19 cellular contexts compared by ENCODE assay signal in genomic region chr5:82255844-82256243, GRCh38. TPM values are rescaled to one million over a fixed set of nuclear protein-coding genes. Genes with fewer than 3 reads are reported as not detected.
DNase-seq lines count a peak whose midpoint lies in the region; ATAC-seq, FAIRE-seq and TF ChIP-seq lines count a peak whose summit lies in the region.
"Had no signal": no experiment of that assay in that cellular context is flagged by ENCODE, and none has a peak within 500 bp of the region (broad histone marks: within the 10 kb centered on the region; RNA-seq: fewer than 3 reads in every experiment).

No MANE protein-coding gene starts in this region.

- no peaks in the 10 kb centered on the region for H3K79me2 ChIP-seq in KMS-11 (ENCODE audit: insufficient read depth, low read depth)

- H3K27me3 ChIP-seq in KMS-11 (ENCODE audit: insufficient read depth, low read depth) = no peaks in the 10 kb centered on the region
- H3K27me3 ChIP-seq in MG63 = no peaks in the 10 kb centered on the region
- H3K27me3 ChIP-seq: Peyer's patch, SJSA1 had no signal

- peak overlapping the region; percentile 39; the same call in 1 of the 2 replicates for H3K27ac ChIP-seq in KMS-11
- H3K27ac ChIP-seq: GM23248, Peyer's patch, SJSA1 had no signal

- H3K9me3 ChIP-seq in MG63 = no peaks in the 10 kb centered on the region
- H3K9me3 ChIP-seq: Peyer's patch, SJSA1 had no signal

- peak overlapping the region; percentile 71 for H3K4me2 ChIP-seq in KMS-11

- no peak overlapping the region for H3K9ac ChIP-seq in KMS-11
- H3K9ac ChIP-seq: GM23248 had no signal

- no peaks in the 10 kb centered on the region for H3K9me3 Mint-ChIP-seq in activated T-helper 17 cell treated with anti-CD3 and anti-CD28 coated beads, Interleukin-2, amount 50 U/mL, for 72 hours
- H3K9me3 Mint-ChIP-seq in stimulated activated naive B cell treated with anti-CD40 and anti-IgM and Interleukin-4, amounts not matched to agents 10 μg/mL and 1 μg/mL and 100 μg/mL, for 72 hours = no peaks in the 10 kb centered on the region
- H3K9me3 Mint-ChIP-seq: CD4-positive, CD25-positive, alpha-beta regulatory T cell had no signal

- no peak overlapping the region for H3K4me3 Mint-ChIP-seq in activated T-helper 17 cell treated with anti-CD3 and anti-CD28 coated beads, Interleukin-2, amount 50 U/mL, for 72 hours
- H3K4me3 Mint-ChIP-seq in stimulated activated naive B cell treated with anti-CD40 and anti-IgM and Interleukin-4, amounts not matched to agents 10 μg/mL and 1 μg/mL and 100 μg/mL, for 72 hours = no peak overlapping the region
- H3K4me3 Mint-ChIP-seq: CD4-positive, CD25-positive, alpha-beta regulatory T cell had no signal

- FAIRE-seq in RCC 7860 (lab: Jason Lieb, UNC) = no peak

- H4K20me1 ChIP-seq in KMS-11 (ENCODE audit: insufficient read depth) = no peaks in the 10 kb centered on the region

- ATAC-seq in activated T-helper 17 cell treated with anti-CD3 and anti-CD28 coated beads, Interleukin-2, amount 50 U/mL, for 72 hours (replicated peaks) = peak; percentile 87
- peak; percentile 48 to 61 for ATAC-seq in stimulated activated naive B cell treated with anti-CD40 and anti-IgM and Interleukin-4, amounts not matched to agents 10 μg/mL and 1 μg/mL and 100 μg/mL, for 72 hours (replicated peaks)
- ATAC-seq: Right ventricle myocardium inferior had no signal

- H3K4me1 ChIP-seq in KMS-11 (ENCODE audit: low read depth, poor library complexity, severe bottlenecking) = peaks cover 50% of the 10 kb centered on the region
- H3K4me1 ChIP-seq: Peyer's patch, SJSA1 had no signal

- H3K4me1 Mint-ChIP-seq in activated T-helper 17 cell treated with anti-CD3 and anti-CD28 coated beads, Interleukin-2, amount 50 U/mL, for 72 hours = no peaks in the 10 kb centered on the region
- no peaks in the 10 kb centered on the region for H3K4me1 Mint-ChIP-seq in stimulated activated naive B cell treated with anti-CD40 and anti-IgM and Interleukin-4, amounts not matched to agents 10 μg/mL and 1 μg/mL and 100 μg/mL, for 72 hours

- no peaks in the 10 kb centered on the region for H3K27me3 Mint-ChIP-seq in activated T-helper 17 cell treated with anti-CD3 and anti-CD28 coated beads, Interleukin-2, amount 50 U/mL, for 72 hours
- no peaks in the 10 kb centered on the region for H3K27me3 Mint-ChIP-seq in stimulated activated naive B cell treated with anti-CD40 and anti-IgM and Interleukin-4, amounts not matched to agents 10 μg/mL and 1 μg/mL and 100 μg/mL, for 72 hours
- H3K27me3 Mint-ChIP-seq: CD4-positive, CD25-positive, alpha-beta regulatory T cell had no signal

- H3K36me3 ChIP-seq in KMS-11 (ENCODE audit: insufficient read depth) (no peaks in the 10 kb centered on the region), MG63 (no peaks in the 10 kb centered on the region)
- H3K36me3 ChIP-seq: Peyer's patch, SJSA1 had no signal

- TF ChIP-seq CTCF in KMS-11 (conservative IDR thresholded peaks at IDR 0.05; ENCODE audit: low read depth, low read length) = no peak

- H2AFZ ChIP-seq in KMS-11 (ENCODE audit: low read depth) = peak overlapping the region; percentile 60
- H2AFZ ChIP-seq: GM23248 had no signal

- peak overlapping the region; percentile 56 for H3K27ac Mint-ChIP-seq in activated T-helper 17 cell treated with anti-CD3 and anti-CD28 coated beads, Interleukin-2, amount 50 U/mL, for 72 hours
- no peak overlapping the region for H3K27ac Mint-ChIP-seq in stimulated activated naive B cell treated with anti-CD40 and anti-IgM and Interleukin-4, amounts not matched to agents 10 μg/mL and 1 μg/mL and 100 μg/mL, for 72 hours

- peak; percentile 18 for DNase-seq in iris pigment epithelial cell (ENCODE audit: low read depth)
- no peak for DNase-seq in stimulated activated naive B cell treated with anti-CD40 and anti-IgM and Interleukin-4, amounts not matched to agents 10 μg/mL and 1 μg/mL and 100 μg/mL, for 72 hours
- DNase-seq in RCC 7860 (ENCODE audit: low spot score) = no peak
- DNase-seq in MG63 = no peak
- DNase-seq in T-helper 9 cell = no peak
- DNase-seq: EL; GF-D8; GM23248; HCEC 1CT; NCI-H1417 treated with DMSO at 0.1 percent for 48 hours; NCI-H187 treated with DMSO at 0.1 percent for 48 hours; NCI-H69; NK-92 treated with Interleukin-12 subunit alpha and Interleukin-12 subunit beta, amount 100 ng/mL, for 24 hours; Peyer's patch had no signal

- no peaks in the 10 kb centered on the region for H3K36me3 Mint-ChIP-seq in activated T-helper 17 cell treated with anti-CD3 and anti-CD28 coated beads, Interleukin-2, amount 50 U/mL, for 72 hours (ENCODE audit: low read depth)
- peaks cover 3 to 4% of the 10 kb centered on the region in 2 donors for H3K36me3 Mint-ChIP-seq in stimulated activated naive B cell treated with anti-CD40 and anti-IgM and Interleukin-4, amounts not matched to agents 10 μg/mL and 1 μg/mL and 100 μg/mL, for 72 hours

- no peak overlapping the region for H3K4me3 ChIP-seq in KMS-11 (IDR thresholded peaks at IDR 0.05; ENCODE audit: insufficient read depth, low read depth, low read length)
- no peak overlapping the region for H3K4me3 ChIP-seq in MG63
- H3K4me3 ChIP-seq: GM23248, Peyer's patch, SJSA1 had no signal

RNA-seq across cellular contexts. Expression of gene RPS23, which starts 22.3 kb away (rescaled TPM):
- total RNA-seq in activated T-helper 17 cell treated with anti-CD3 and anti-CD28 coated beads, Interleukin-2, amount 50 U/mL, for 72 hours = 1,000 to 10,000 TPM; 3,104 to 3,340 TPM
- 7,701 and 9,321 TPM in 2 replicates for total RNA-seq in MG63 (2014; rRNA removed; shearing (Covaris generic); ENCODE audit: low replicate concordance)
